ENCODE assay signal across 16 cellular contexts in the genomic region with DNA sequence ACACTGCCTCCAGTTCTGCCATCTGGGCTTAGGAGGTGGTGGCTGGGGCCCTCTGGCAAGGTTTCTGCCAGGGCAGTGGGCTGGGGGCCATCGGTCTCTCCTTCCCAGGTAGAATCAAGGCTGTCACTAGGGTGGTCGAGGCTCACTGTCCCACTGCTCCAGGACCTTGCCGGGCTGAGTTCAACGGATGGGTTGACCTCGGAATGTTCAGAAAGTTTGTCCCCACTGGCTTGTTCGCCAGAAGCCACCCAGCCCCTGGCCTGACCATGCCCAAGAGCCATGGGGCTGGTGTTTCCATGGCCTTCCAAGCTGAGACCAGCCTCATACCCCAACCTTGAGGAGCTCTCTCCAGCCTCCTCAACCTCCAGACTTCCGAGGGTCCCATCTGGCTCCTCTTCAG. TPM values are rescaled to one million over a fixed set of nuclear protein-coding genes. Genes with fewer than 3 reads are reported as not detected.
DNase-seq lines count a peak whose midpoint lies in the region; ATAC-seq and TF ChIP-seq lines count a peak whose summit lies in the region.
"Had no signal": no experiment of that assay in that cellular context is flagged by ENCODE, and none has a peak within 500 bp of the region (broad histone marks: within the 10 kb centered on the region; RNA-seq: fewer than 3 reads in every experiment).

No MANE protein-coding gene starts in this region.

- intact Hi-C loops in dendritic cell treated with granulocyte-macrophage colony-stimulating factor and Interleukin-4, amounts not matched to agents 40 ng/mL and 50 ng/mL, for 4 days (cut with micrococcal nuclease): no loop called here
- intact Hi-C loops in upper lobe of right lung (cut with DNase I): no loop called here

- 98% methylated on average over 7 of the region's 7 CpGs for WGBS in thymus

- H3K27ac ChIP-seq in thymus (ENCODE audit: low read depth) (peak overlapping the region; percentile 77), upper lobe of right lung (no peak overlapping the region)
- H3K27ac ChIP-seq: WERI-Rb-1 had no signal

- POLR2A ChIA-PET in T-cell (lab: Charles Lee): no interaction called here

- H3K4me1 ChIP-seq in thymus (ENCODE audit: control insufficient read depth, insufficient read depth, low read length) (peaks cover 61% of the 10 kb centered on the region), upper lobe of right lung (peaks cover 46% of the 10 kb centered on the region)

- no peaks in the 10 kb centered on the region for H3K27me3 Mint-ChIP-seq in T-cell
- no peaks in the 10 kb centered on the region for H3K27me3 Mint-ChIP-seq in dendritic cell treated with granulocyte-macrophage colony-stimulating factor and Interleukin-4, amounts not matched to agents 40 ng/mL and 50 ng/mL, for 4 days

- H3K36me3 ChIP-seq in thymus (ENCODE audit: control insufficient read depth, insufficient read depth) (peaks cover 71% of the 10 kb centered on the region), upper lobe of right lung (peaks cover 76% of the 10 kb centered on the region)

- H3K9me3 ChIP-seq in thymus (ENCODE audit: control insufficient read depth): no peaks in the 10 kb centered on the region
- H3K9me3 ChIP-seq in upper lobe of right lung: no peaks in the 10 kb centered on the region

- DNase-seq in activated effector memory CD4-positive, alpha-beta T cell treated with anti-CD3 and anti-CD28 coated beads, Interleukin-2, amount 50 U/mL, for 16 hours: peak; percentile 50
- no peak for DNase-seq in activated effector memory CD4-positive, alpha-beta T cell treated with Interleukin-2 at 50 U/mL for 16 hours
- DNase-seq in T-cell (no peak), upper lobe of right lung (no peak), GM03348 (ENCODE audit: low spot score) (no peak), ureter (ENCODE audit: low spot score) (no peak)
- DNase-seq: foreskin fibroblast, NCI-H1436 treated with DMSO at 0.1 percent for 48 hours, NCI-H226, retina, WERI-Rb-1 had no signal

- peaks cover 89 to 92% (median 92%) of the 10 kb centered on the region in 3 donors for H3K4me1 Mint-ChIP-seq in T-cell
- peaks cover 80% of the 10 kb centered on the region for H3K4me1 Mint-ChIP-seq in dendritic cell treated with granulocyte-macrophage colony-stimulating factor and Interleukin-4, amounts not matched to agents 40 ng/mL and 50 ng/mL, for 4 days (ENCODE audit: low read depth)

- H3K9me3 Mint-ChIP-seq in T-cell: no peaks in the 10 kb centered on the region
- no peaks in the 10 kb centered on the region for H3K9me3 Mint-ChIP-seq in dendritic cell treated with granulocyte-macrophage colony-stimulating factor and Interleukin-4, amounts not matched to agents 40 ng/mL and 50 ng/mL, for 4 days

- H3K27ac Mint-ChIP-seq in T-cell: peak overlapping the region; percentile 89 to 99
- peak overlapping the region; percentile 1 for H3K27ac Mint-ChIP-seq in dendritic cell treated with granulocyte-macrophage colony-stimulating factor and Interleukin-4, amounts not matched to agents 40 ng/mL and 50 ng/mL, for 4 days

- CTCF ChIA-PET in T-cell (lab: Charles Lee): interaction anchor here in 1 of 2 donors (0.6 kb wide), 1 partner anchor 573 kb away, joined by 3 read pairs; no protein-coding TSS in a partner anchor

- H3K4me3 ChIP-seq in thymus (ENCODE audit: low read length) (no peak overlapping the region), upper lobe of right lung (no peak overlapping the region)

- peaks cover 63% of the 10 kb centered on the region for H3K36me3 Mint-ChIP-seq in T-cell
- peaks cover 99% of the 10 kb centered on the region for H3K36me3 Mint-ChIP-seq in dendritic cell treated with granulocyte-macrophage colony-stimulating factor and Interleukin-4, amounts not matched to agents 40 ng/mL and 50 ng/mL, for 4 days (ENCODE audit: low read depth)

- H3K27me3 ChIP-seq in thymus (ENCODE audit: control insufficient read depth, insufficient read depth) (no peaks in the 10 kb centered on the region), upper lobe of right lung (no peaks in the 10 kb centered on the region)

- ATAC-seq in T-cell (replicated peaks in 1 of 4) (no peak), upper lobe of right lung (no peak)

- TF ChIP-seq CTCF in upper lobe of right lung (IDR thresholded peaks at IDR 0.05): no peak

- H3K4me3 Mint-ChIP-seq in T-cell: peak overlapping the region in 1 of 3 donors; percentile 100
- H3K4me3 Mint-ChIP-seq in dendritic cell treated with granulocyte-macrophage colony-stimulating factor and Interleukin-4, amounts not matched to agents 40 ng/mL and 50 ng/mL, for 4 days: no peak overlapping the region

RNA-seq across cellular contexts. Expression of a gene that starts 10.7 kb away (rescaled TPM):
- 100 to 1,000 TPM; 382 to 462 (median 415) TPM for total RNA-seq in T-cell
- polyA plus RNA-seq in thymus: 162 TPM
- 54.7 TPM for total RNA-seq in upper lobe of right lung
- 68.1 TPM for total RNA-seq in ureter

RNA-seq across cellular contexts. Expression of a gene that starts 47.4 kb away (rescaled TPM):
- total RNA-seq in T-cell (1 to 10 TPM in 3 of 5 donors, not detected in 2; 1.4 to 2.2 (median 1.8) TPM), upper lobe of right lung (3.9 TPM), ureter (not detected)
- polyA plus RNA-seq in thymus: 1.1 TPM
- total RNA-seq: aorta, G401 had no signal
- polyA plus RNA-seq: AG04450, aorta had no signal

RNA-seq across cellular contexts. Expression of a gene that starts 54.1 kb away (rescaled TPM):
- total RNA-seq in T-cell: 1 to 10 TPM in 3 of 5 donors, not detected in 2; 4.2 to 8.3 (median 6.2) TPM
- polyA plus RNA-seq in thymus: 3.4 TPM
- 5.2 TPM for total RNA-seq in upper lobe of right lung
- total RNA-seq in ureter: 3.3 TPM
- total RNA-seq: G401 had no signal
